Comparison of ENCODE assay signal across 31 cellular contexts in genomic region chr5:164350236-164350635, GRCh38.
"Had no signal": no experiment of that assay in that cellular context is flagged by ENCODE, and none has a peak within 500 bp of the region (broad histone marks: within the 10 kb centered on the region; RNA-seq: fewer than 3 reads in every experiment).

No MANE protein-coding gene starts in this region.

- H3K27me3 ChIP-seq: ascending aorta, foreskin keratinocyte, gastrocnemius medialis, heart right ventricle had no signal

- H3K4me3 Mint-ChIP-seq: activated CD4-positive, alpha-beta memory T cell treated with anti-CD3 and anti-CD28 coated beads for 36 hours; activated CD4-positive, alpha-beta T cell treated with anti-CD3 and anti-CD28 coated beads for 36 hours; activated CD4-positive, alpha-beta T cell treated with anti-CD3 and anti-CD28 coated beads, Interleukin-2, amount 10 ng/mL, durations not matched to agents 24 days and 14 days; activated CD8-positive, alpha-beta memory T cell treated with anti-CD3 and anti-CD28 coated beads, Interleukin-2, amount 10 ng/mL, durations not matched to agents 7 days and 5 days; activated CD8-positive, alpha-beta T cell treated with anti-CD3 and anti-CD28 coated beads, Interleukin-2, amount 10 ng/mL, durations not matched to agents 7 days and 5 days; activated naive CD4-positive, alpha-beta T cell treated with anti-CD3 and anti-CD28 coated beads, Interleukin-2, amount 10 ng/mL, durations not matched to agents 7 days and 5 days; activated naive CD8-positive, alpha-beta T cell treated with anti-CD3 and anti-CD28 coated beads, Interleukin-2, amount 10 ng/mL, durations not matched to agents 7 days and 5 days; activated T-helper 1 cell treated with anti-CD3 and anti-CD28 coated beads, Interleukin-12 subunit alpha, Interleukin-12 subunit beta, Interleukin-2, Interleukin-4 antibody, amounts not matched to agents 30 ng/mL and 10 ng/mL and 1 ng/mL, durations not matched to agents 14 hours and 24 hours and 36 hours; brain; central memory CD8-positive, alpha-beta T cell; dendritic cell treated with granulocyte-macrophage colony-stimulating factor and Interleukin-4, amounts not matched to agents 40 ng/mL and 50 ng/mL, for 4 days; endodermal cell had no signal

- H3K4me1 Mint-ChIP-seq: activated CD4-positive, alpha-beta T cell treated with anti-CD3 and anti-CD28 coated beads for 36 hours; activated CD4-positive, alpha-beta T cell treated with anti-CD3 and anti-CD28 coated beads, Interleukin-2, amount 10 ng/mL, durations not matched to agents 24 days and 14 days; activated CD8-positive, alpha-beta memory T cell treated with anti-CD3 and anti-CD28 coated beads, Interleukin-2, amount 10 ng/mL, durations not matched to agents 7 days and 5 days; activated naive CD4-positive, alpha-beta T cell treated with anti-CD3 and anti-CD28 coated beads, Interleukin-2, amount 10 ng/mL, durations not matched to agents 7 days and 5 days; activated naive CD8-positive, alpha-beta T cell treated with anti-CD3 and anti-CD28 coated beads, Interleukin-2, amount 10 ng/mL, durations not matched to agents 7 days and 5 days; central memory CD8-positive, alpha-beta T cell had no signal

- H3K27ac Mint-ChIP-seq: activated CD4-positive, alpha-beta memory T cell treated with anti-CD3 and anti-CD28 coated beads for 36 hours; activated CD4-positive, alpha-beta T cell treated with anti-CD3 and anti-CD28 coated beads for 36 hours; activated CD4-positive, alpha-beta T cell treated with anti-CD3 and anti-CD28 coated beads, Interleukin-2, amount 10 ng/mL, durations not matched to agents 24 days and 14 days; activated CD8-positive, alpha-beta memory T cell treated with anti-CD3 and anti-CD28 coated beads, Interleukin-2, amount 10 ng/mL, durations not matched to agents 7 days and 5 days; activated CD8-positive, alpha-beta T cell treated with anti-CD3 and anti-CD28 coated beads, Interleukin-2, amount 10 ng/mL, durations not matched to agents 7 days and 5 days; activated naive CD4-positive, alpha-beta T cell treated with anti-CD3 and anti-CD28 coated beads, Interleukin-2, amount 10 ng/mL, durations not matched to agents 7 days and 5 days; activated naive CD4-positive, alpha-beta T cell treated with anti-CD3 and anti-CD28 coated beads, Interleukin-2, amount 50 U/mL, for 72 hours; activated naive CD8-positive, alpha-beta T cell treated with anti-CD3 and anti-CD28 coated beads, Interleukin-2, amount 10 ng/mL, durations not matched to agents 7 days and 5 days; activated T-helper 1 cell treated with anti-CD3 and anti-CD28 coated beads, Interleukin-12 subunit alpha, Interleukin-12 subunit beta, Interleukin-2, Interleukin-4 antibody, amounts not matched to agents 30 ng/mL and 10 ng/mL and 1 ng/mL, durations not matched to agents 14 hours and 24 hours and 36 hours; activated T-helper 2 cell treated with anti-CD3 and anti-CD28 coated beads, Interferon-gamma antibody, Interleukin-2, Interleukin-4, amounts not matched to agents 10 μg/mL and 5 μg/mL and 100 μg/mL, durations not matched to agents 14 hours and 24 hours and 36 hours; dendritic cell treated with granulocyte-macrophage colony-stimulating factor and Interleukin-4, amounts not matched to agents 40 ng/mL and 50 ng/mL, for 4 days; endodermal cell had no signal

- DNase-seq: activated CD4-positive, alpha-beta memory T cell treated with anti-CD3 and anti-CD28 coated beads for 36 hours; activated CD4-positive, alpha-beta T cell treated with anti-CD3 and anti-CD28 coated beads for 36 hours; activated CD4-positive, alpha-beta T cell treated with anti-CD3 and anti-CD28 coated beads, Interleukin-2, amount 10 ng/mL, durations not matched to agents 24 days and 14 days; activated CD4-positive, CD25-positive, alpha-beta regulatory T cell; activated CD4-positive, CD25-positive, alpha-beta regulatory T cell treated with anti-CD3 and anti-CD28 coated beads, Interleukin-2, amount 50 U/mL, for 72 hours; activated CD8-positive, alpha-beta memory T cell treated with anti-CD3 and anti-CD28 coated beads, Interleukin-2, amount 10 ng/mL, durations not matched to agents 7 days and 5 days; activated CD8-positive, alpha-beta memory T cell treated with anti-CD3 and anti-CD28 coated beads, Interleukin-2, amount 50 U/mL, for 4 hours; activated CD8-positive, alpha-beta T cell treated with anti-CD3 and anti-CD28 coated beads, Interleukin-2, amount 10 ng/mL, durations not matched to agents 7 days and 5 days; activated effector memory CD4-positive, alpha-beta T cell treated with anti-CD3 and anti-CD28 coated beads, Interleukin-2, amount 50 U/mL, for 16 hours; activated naive CD4-positive, alpha-beta T cell treated with anti-CD3 and anti-CD28 coated beads, Interleukin-2, amount 10 ng/mL, durations not matched to agents 7 days and 5 days; activated naive CD8-positive, alpha-beta T cell treated with anti-CD3 and anti-CD28 coated beads, Interleukin-2, amount 10 ng/mL, durations not matched to agents 7 days and 5 days; activated T-cell treated with anti-CD3 and anti-CD28 coated beads, Interleukin-2, amount 50 U/mL, for 1 hour; activated T-cell treated with anti-CD3 and anti-CD28 coated beads, Interleukin-2, amount 50 U/mL, for 48 hours; dorsolateral prefrontal cortex; effector memory CD4-positive, alpha-beta T cell; endodermal cell; foreskin keratinocyte; gastrocnemius medialis; heart right ventricle; T-helper 1 cell; T-helper 2 cell had no signal

- H3K9me3 Mint-ChIP-seq: activated CD4-positive, alpha-beta T cell treated with anti-CD3 and anti-CD28 coated beads, Interleukin-2, amount 10 ng/mL, durations not matched to agents 24 days and 14 days; activated naive CD4-positive, alpha-beta T cell treated with anti-CD3 and anti-CD28 coated beads, Interleukin-2, amount 10 ng/mL, durations not matched to agents 7 days and 5 days; activated T-helper 1 cell treated with anti-CD3 and anti-CD28 coated beads, Interleukin-12 subunit alpha, Interleukin-12 subunit beta, Interleukin-2, Interleukin-4 antibody, amounts not matched to agents 30 ng/mL and 10 ng/mL and 1 ng/mL, durations not matched to agents 14 hours and 24 hours and 36 hours; endodermal cell had no signal

- H3K4me3 ChIP-seq: ascending aorta, coronary artery, dorsolateral prefrontal cortex, gastrocnemius medialis, heart right ventricle had no signal

- H3K4me1 ChIP-seq: ascending aorta, foreskin keratinocyte, gastrocnemius medialis, heart right ventricle had no signal

- H3K27ac ChIP-seq: ascending aorta, coronary artery, dorsolateral prefrontal cortex, foreskin keratinocyte, gastrocnemius medialis, heart right ventricle had no signal

- ATAC-seq: activated CD4-positive, alpha-beta T cell treated with anti-CD3 and anti-CD28 coated beads for 36 hours; activated CD8-positive, alpha-beta memory T cell treated with anti-CD3 and anti-CD28 coated beads, Interleukin-2, amount 10 ng/mL, durations not matched to agents 7 days and 5 days; activated CD8-positive, alpha-beta T cell treated with anti-CD3 and anti-CD28 coated beads, Interleukin-2, amount 10 ng/mL, durations not matched to agents 7 days and 5 days; activated naive CD4-positive, alpha-beta T cell treated with anti-CD3 and anti-CD28 coated beads, Interleukin-2, amount 50 U/mL, for 72 hours; esophagus mucosa; foreskin keratinocyte; gastrocnemius medialis; heart right ventricle had no signal

- H3K9me3 ChIP-seq: ascending aorta, gastrocnemius medialis, heart right ventricle had no signal

- FAIRE-seq: bronchial epithelial cell had no signal

- H3K27me3 Mint-ChIP-seq: activated CD4-positive, alpha-beta memory T cell treated with anti-CD3 and anti-CD28 coated beads for 36 hours; activated CD4-positive, alpha-beta T cell treated with anti-CD3 and anti-CD28 coated beads for 36 hours; activated CD4-positive, alpha-beta T cell treated with anti-CD3 and anti-CD28 coated beads, Interleukin-2, amount 10 ng/mL, durations not matched to agents 24 days and 14 days; activated CD8-positive, alpha-beta memory T cell treated with anti-CD3 and anti-CD28 coated beads, Interleukin-2, amount 10 ng/mL, durations not matched to agents 7 days and 5 days; activated naive CD4-positive, alpha-beta T cell treated with anti-CD3 and anti-CD28 coated beads, Interleukin-2, amount 10 ng/mL, durations not matched to agents 7 days and 5 days; activated naive CD8-positive, alpha-beta T cell treated with anti-CD3 and anti-CD28 coated beads, Interleukin-2, amount 10 ng/mL, durations not matched to agents 7 days and 5 days; central memory CD8-positive, alpha-beta T cell had no signal

- H3K36me3 Mint-ChIP-seq: activated CD4-positive, alpha-beta memory T cell treated with anti-CD3 and anti-CD28 coated beads for 36 hours; activated naive CD4-positive, alpha-beta T cell treated with anti-CD3 and anti-CD28 coated beads, Interleukin-2, amount 10 ng/mL, durations not matched to agents 7 days and 5 days; activated naive CD4-positive, alpha-beta T cell treated with anti-CD3 and anti-CD28 coated beads, Interleukin-2, amount 50 U/mL, for 72 hours; activated naive CD8-positive, alpha-beta T cell treated with anti-CD3 and anti-CD28 coated beads, Interleukin-2, amount 10 ng/mL, durations not matched to agents 7 days and 5 days; brain had no signal

- H3K36me3 ChIP-seq: ascending aorta, gastrocnemius medialis, heart right ventricle had no signal
